Comparison of ENCODE assay signal across 8 cellular contexts in genomic region chr11:57335343-57336110, GRCh38. TPM values are rescaled to one million over a fixed set of nuclear protein-coding genes. Genes with fewer than 3 reads are reported as not detected.
DNase-seq lines count a peak whose midpoint lies in the region; ATAC-seq, FAIRE-seq and TF ChIP-seq lines count a peak whose summit lies in the region.

TSS of gene SSRP1 (minus strand) at chr11:57335892. CDS start at chr11:57335121, 771 bp downstream.

- peaks cover 13% of the 10 kb centered on the region; the same call in 1 of the 2 replicates for H4K20me1 ChIP-seq in DND-41 (ENCODE audit: insufficient read depth, low read length)

- H3K4me1 ChIP-seq in DND-41 (ENCODE audit: insufficient read depth, low read length) = peaks cover 43% of the 10 kb centered on the region

- H3K9me3 ChIP-seq in DND-41 (ENCODE audit: insufficient read depth, low read length, severe bottlenecking) = no peaks in the 10 kb centered on the region

- peak within 1 kb of the TSS; percentile 83 for H3K4me2 ChIP-seq in DND-41 (ENCODE audit: insufficient read depth, low read length)

- H3K27me3 ChIP-seq in DND-41 (ENCODE audit: insufficient read depth, low read length, poor library complexity) = no peaks in the 10 kb centered on the region

- peak within 1 kb of the TSS; percentile 95 to 100 (median 99) for H3K27ac Mint-ChIP-seq in naive thymus-derived CD8-positive, alpha-beta T cell

- H3K27ac ChIP-seq in DND-41 (ENCODE audit: low read length) = peak within 1 kb of the TSS; percentile 87

- no peak for FAIRE-seq in RCC 7860 (lab: Jason Lieb, UNC)

- in situ Hi-C loops in KBM-7 (cut with MboI; ENCODE audit: low pct_unique_long_range_greater_than_20kb, low sequenced_read_pairs) = loop anchor here (25.0 kb wide), 1 partner anchor 1177 kb away; the partner anchor contains the start of gene OR5B21

- H3K9ac ChIP-seq in DND-41 (ENCODE audit: low read depth, low read length) = peak within 1 kb of the TSS; percentile 66

- H3K79me2 ChIP-seq in DND-41 (ENCODE audit: insufficient read depth, low read length) = peaks cover 53% of the 10 kb centered on the region

- peaks cover 4 to 33% (median 8%) of the 10 kb centered on the region in 3 donors for H3K36me3 Mint-ChIP-seq in naive thymus-derived CD8-positive, alpha-beta T cell

- POLR2A ChIA-PET in naive thymus-derived CD8-positive, alpha-beta T cell (lab: Charles Lee) = interaction anchor here (0.8 to 6.1 kb wide), 11 partner anchors 11 to 1392 kb away, joined by 3 to 96 read pairs (median 4); partner anchors contain the start of genes MED19, SELENOH, SLC43A3 and TIMM10

- H3K4me1 Mint-ChIP-seq in naive thymus-derived CD8-positive, alpha-beta T cell = peaks cover 13 to 39% (median 31%) of the 10 kb centered on the region in 4 donors

- H3K4me3 Mint-ChIP-seq in naive thymus-derived CD8-positive, alpha-beta T cell = peak within 1 kb of the TSS; percentile 87 to 98 (median 93)

- H2AFZ ChIP-seq in DND-41 (ENCODE audit: low read depth, low read length) = peak within 1 kb of the TSS; percentile 81

- TF ChIP-seq CTCF in DND-41 (IDR thresholded peaks at IDR 0.05; ENCODE audit: borderline replicate concordance, extremely low read depth, low read length, poor library complexity, severe bottlenecking) (peak; percentile 55), fibroblast of mammary gland (conservative IDR thresholded peaks at IDR 0.05; ENCODE audit: control insufficient read depth, insufficient read depth, low read depth, low read length) (no peak)

- H3K27me3 Mint-ChIP-seq in naive thymus-derived CD8-positive, alpha-beta T cell = no peaks in the 10 kb centered on the region

- no peaks in the 10 kb centered on the region for H3K9me3 Mint-ChIP-seq in naive thymus-derived CD8-positive, alpha-beta T cell

- peak; percentile 99 for ATAC-seq in DND-41 (ENCODE audit: insufficient read depth, low read depth)
- ATAC-seq in GM21723 (IDR thresholded peaks at IDR 0.05; ENCODE audit: unreplicated experiment) = peak; percentile 99
- ATAC-seq in naive thymus-derived CD8-positive, alpha-beta T cell = peak; percentile 97 to 98

- H3K4me3 ChIP-seq in DND-41 (ENCODE audit: low read depth in 1 of 2, low read length in 2 of 2) = peak within 1 kb of the TSS; percentile 46 to 69
- peak within 1 kb of the TSS; percentile 67 for H3K4me3 ChIP-seq in fibroblast of mammary gland (ENCODE audit: control insufficient read depth, low read depth, low read length)

- peak; percentile 93 for DNase-seq in DND-41
- peak; percentile 83 for DNase-seq in KBM-7
- DNase-seq in RCC 7860 (ENCODE audit: low spot score) = peak; percentile 69
- peak; percentile 72 to 79 for DNase-seq in activated T-helper 1 cell treated with anti-CD3 and anti-CD28 coated beads, Interleukin-2, amount 50 U/mL, for 16 hours (ENCODE audit: low read depth in 1 of 2, low spot score in 1 of 2)
- DNase-seq in fibroblast of mammary gland (ENCODE audit: low read depth) = peak; percentile 81
- peak; percentile 74 to 93 (median 84) for DNase-seq in naive thymus-derived CD8-positive, alpha-beta T cell
- peak; percentile 78 to 89 (median 80) for DNase-seq in stimulated activated naive CD4-positive, alpha-beta T cell (lab: John Stamatoyannopoulos, UW)

- H3K36me3 ChIP-seq in DND-41 (ENCODE audit: insufficient read depth, low read length) = peaks cover 41% of the 10 kb centered on the region

RNA-seq across cellular contexts. Expression of gene SSRP1, which starts in this region (rescaled TPM):
- 10 to 100 TPM; 72.7 to 74.5 TPM for total RNA-seq in naive thymus-derived CD8-positive, alpha-beta T cell
- polyA plus RNA-seq in naive thymus-derived CD8-positive, alpha-beta T cell = 10 to 100 TPM; 35.9 to 41.0 (median 38.0) TPM

Comparison
In these comparisons a context has a peak if more than half of its experiments do, and no peak if none do; other contexts are left out.
1. Peak in every context shown above with its lines: DNase-seq, ATAC-seq, H3K4me3 ChIP-seq and H3K27ac ChIP-seq.